Comparison of ENCODE assay signal across 8 cellular contexts in genomic region chr1:93448292-93448982, GRCh38. TPM values are rescaled to one million over a fixed set of nuclear protein-coding genes. Genes with fewer than 3 reads are reported as not detected.
A peak's percentile ranks its signal among the peaks of the same experiment; 100 is the strongest.
DNase-seq lines count a peak whose midpoint lies in the region; ATAC-seq, FAIRE-seq and TF ChIP-seq lines count a peak whose summit lies in the region.

No MANE protein-coding gene starts in this region.

- H3K4me1 ChIP-seq in iPS DF 6.9 (ENCODE audit: control insufficient read depth, insufficient read depth, low read length) (no peaks in the 10 kb centered on the region), sigmoid colon (peaks cover 0 to 17% (median 13%) of the 10 kb centered on the region in 4 donors)

- TF ChIP-seq POLR2A in GM12891 (IDR thresholded peaks at IDR 0.05; ENCODE audit: low read depth, low read length) (no peak), sigmoid colon (IDR thresholded peaks at IDR 0.05) (no peak)

- no peaks in the 10 kb centered on the region for H3K27me3 ChIP-seq in iPS DF 6.9 (ENCODE audit: control insufficient read depth, insufficient read depth, low read length)
- H3K27me3 ChIP-seq in sigmoid colon, result no peaks in the 10 kb centered on the region

- intact Hi-C loops in sigmoid colon (cut with DNase I), result loop anchor here (2.0 to 10.0 kb wide), 4 partner anchors 106 to 398 kb away; no protein-coding TSS in a partner anchor

- WGBS in iPS DF 6.9 (ENCODE audit: insufficient coverage, insufficient read length), result no CpG with 5 or more reads among the region's 77 CpGs
- 0 to 1% methylated on average over 77 of the region's 77 CpGs for WGBS in sigmoid colon, 2 donors

- no peak for TF ChIP-seq EP300 in sigmoid colon (IDR thresholded peaks at IDR 0.05)

- FAIRE-seq in GM12891 (lab: Jason Lieb, UNC), result no peak
- FAIRE-seq in RCC 7860 (lab: Jason Lieb, UNC), result no peak

- TF ChIP-seq CTCF in astrocyte of the cerebellum (IDR thresholded peaks at IDR 0.05; ENCODE audit: low read depth, low read length, missing control alignments) (no peak), sigmoid colon (IDR thresholded peaks at IDR 0.05) (no peak)

- H3K27ac ChIP-seq in iPS DF 6.9 (ENCODE audit: low read length), result no peak overlapping the region
- H3K27ac ChIP-seq in sigmoid colon, result peak overlapping the region; percentile 78 to 81 (median 80)

- peak; percentile 43 for DNase-seq in AG08396 (ENCODE audit: low spot score)
- peak; percentile 41 for DNase-seq in GM12891 (ENCODE audit: insufficient read length, low spot score)
- peak; percentile 34 for DNase-seq in NCI-H2227 treated with DMSO at 0.1 percent for 48 hours (lab: John Stamatoyannopoulos, UW)
- no peak for DNase-seq in astrocyte of the cerebellum (ENCODE audit: low read depth)
- no peak for DNase-seq in iPS DF 6.9 (ENCODE audit: low read depth, low spot score)
- peak; percentile 80 for DNase-seq in sigmoid colon
- no peak for DNase-seq in RCC 7860 (ENCODE audit: low spot score)

- H3K4me3 ChIP-seq in astrocyte of the cerebellum (ENCODE audit: low read depth, low read length) (peak overlapping the region; percentile 98), iPS DF 6.9 (ENCODE audit: low read length) (peak overlapping the region; percentile 96), sigmoid colon (peak overlapping the region; percentile 90 to 98 (median 94))

- no peaks in the 10 kb centered on the region for H3K36me3 ChIP-seq in iPS DF 6.9 (ENCODE audit: control insufficient read depth, insufficient read depth, low read length)
- H3K36me3 ChIP-seq in sigmoid colon, result no peaks in the 10 kb centered on the region

- no peaks in the 10 kb centered on the region for H3K9me3 ChIP-seq in iPS DF 6.9 (ENCODE audit: control insufficient read depth, insufficient read depth, low read length)
- H3K9me3 ChIP-seq in sigmoid colon, result no peaks in the 10 kb centered on the region

- in situ Hi-C loops in astrocyte of the cerebellum (cut with HindIII; ENCODE audit: low sequenced_read_pairs), result no loop called here

- no peak for ATAC-seq in GM19397 (IDR thresholded peaks at IDR 0.05; ENCODE audit: unreplicated experiment)

TF ChIP-seq in GM12891, 5 proteins besides CTCF, POLR2A, EP300 and RAD21:
- TF ChIP-seq TAF1 (IDR thresholded peaks at IDR 0.05; ENCODE audit: low read depth, low read length) (no peak), SPI1 (IDR thresholded peaks at IDR 0.05; ENCODE audit: low read depth, low read length) (no peak), POU2F2 (IDR thresholded peaks at IDR 0.05; ENCODE audit: low read depth, low read length) (no peak), PAX5 (IDR thresholded peaks at IDR 0.05; ENCODE audit: insufficient read depth, low read length, severe bottlenecking) (no peak), POLR2AphosphoS5 (IDR thresholded peaks at IDR 0.05; ENCODE audit: low read depth, low read length) (no peak)

RNA-seq across cellular contexts. Expression of gene FNBP1L, which starts 0.5 kb away (rescaled TPM):
- polyA plus RNA-seq in GM12891 (2012; ENCODE audit: low read depth, missing spikeins), result 0.05 TPM
- 10 to 100 TPM; 13.4 to 26.3 (median 18.4) TPM for total RNA-seq in sigmoid colon
- polyA plus RNA-seq in sigmoid colon, result 10 to 100 TPM; 15.6 to 30.7 (median 20.7) TPM

Comparison
In these comparisons a context has a peak if more than half of its experiments do, and no peak if none do; other contexts are left out.
1. DNase-seq: peak in AG08396 (single experiment), GM12891 (single experiment), NCI-H2227 treated with DMSO at 0.1 percent for 48 hours (single experiment) and sigmoid colon (single experiment); none in astrocyte of the cerebellum (single experiment), iPS DF 6.9 (single experiment) and RCC 7860 (single experiment).
2. Peak in every context shown above with its lines, with median percentiles within 50 percentile points of each other: H3K4me3 ChIP-seq.